In the genomic region with DNA sequence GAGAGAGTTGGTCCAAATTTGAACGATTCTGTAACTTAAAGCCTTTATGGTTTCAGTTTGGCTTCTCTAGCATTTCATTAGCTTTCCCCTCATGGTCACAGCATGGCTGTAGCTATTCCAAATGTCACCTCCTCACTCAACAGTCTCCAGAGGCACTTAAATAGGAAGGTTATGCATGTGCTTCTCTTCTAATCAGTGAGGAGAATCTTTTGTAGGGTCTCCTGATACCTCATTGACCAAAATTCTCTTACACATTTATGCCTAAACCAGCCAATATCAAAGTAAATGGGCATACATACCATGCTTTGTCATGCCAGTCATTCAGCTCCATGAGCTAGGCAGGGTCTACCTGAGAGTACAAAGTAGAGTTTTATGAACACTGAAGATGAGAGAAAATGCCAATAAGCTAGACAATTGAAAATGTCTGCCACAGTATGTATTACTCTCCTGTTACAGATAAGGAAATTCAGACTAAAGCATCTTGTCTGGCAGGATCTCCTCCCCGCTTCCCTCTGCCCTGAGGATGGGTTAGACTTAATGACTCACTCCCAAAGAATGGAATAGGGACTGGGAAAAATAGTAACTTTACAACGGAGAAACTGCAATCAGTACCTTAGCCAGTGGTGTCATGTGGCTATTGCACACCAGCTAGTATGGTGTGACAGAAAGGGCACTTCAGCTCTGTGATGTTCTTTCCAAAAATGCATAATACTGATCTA, we compare ENCODE assay signal across 14 cellular contexts. TPM values are rescaled to one million over a fixed set of nuclear protein-coding genes. Genes with fewer than 3 reads are reported as not detected.
A peak's percentile ranks its signal among the peaks of the same experiment; 100 is the strongest.
DNase-seq lines count a peak whose midpoint lies in the region; ATAC-seq and TF ChIP-seq lines count a peak whose summit lies in the region.
"Had no signal": no experiment of that assay in that cellular context is flagged by ENCODE, and none has a peak within 500 bp of the region (broad histone marks: within the 10 kb centered on the region; RNA-seq: fewer than 3 reads in every experiment).

No MANE protein-coding gene starts in this region.

- no peaks in the 10 kb centered on the region for H3K9me3 ChIP-seq in endodermal cell (ENCODE audit: control insufficient read depth, low read length)

- H3K27me3 Mint-ChIP-seq in endodermal cell (ENCODE audit: insufficient read depth), result no peaks in the 10 kb centered on the region
- H3K27me3 Mint-ChIP-seq in mesothelial cell of epicardium (ENCODE audit: low read depth), result no peaks in the 10 kb centered on the region

- no peaks in the 10 kb centered on the region for H3K36me3 ChIP-seq in endodermal cell (ENCODE audit: control insufficient read depth, insufficient read depth, low read length)

- peaks cover 4% of the 10 kb centered on the region for H3K4me1 ChIP-seq in endodermal cell (ENCODE audit: control insufficient read depth, insufficient read depth, low read length)

- peak; percentile 82 for DNase-seq in Caki2 (ENCODE audit: low read depth)
- peak; percentile 58 for DNase-seq in M059J (ENCODE audit: low read depth)
- DNase-seq in endodermal cell, result peak; percentile 59
- no peak for DNase-seq in mesothelial cell of epicardium (ENCODE audit: low spot score in 2 of 2, unreplicated experiment in 2 of 2)
- DNase-seq in central memory CD4-positive, alpha-beta T cell, result no peak
- no peak for DNase-seq in DMS79 treated with DMSO at 0.1 percent for 48 hours (lab: John Stamatoyannopoulos, UW)
- DNase-seq: activated CD4-positive, alpha-beta T cell treated with anti-CD3 and anti-CD28 coated beads, Interleukin-2, amount 50 U/mL, for 4 hours; activated naive CD4-positive, alpha-beta T cell treated with Interleukin-2 at 50 U/mL for 16 hours; HFFc6; naive B cell; NCI-H748 treated with DMSO at 0.1 percent for 48 hours; stimulated activated naive B cell treated with anti-CD40 and anti-IgM and Interleukin-4, amounts not matched to agents 10 μg/mL and 1 μg/mL and 100 μg/mL, for 72 hours had no signal

- peak overlapping the region; percentile 28 for H3K27ac Mint-ChIP-seq in endodermal cell
- H3K27ac Mint-ChIP-seq in mesothelial cell of epicardium, result peak overlapping the region; percentile 85
- H3K27ac Mint-ChIP-seq: HFFc6; naive B cell; stimulated activated naive B cell treated with anti-CD40 and anti-IgM and Interleukin-4, amounts not matched to agents 10 μg/mL and 1 μg/mL and 100 μg/mL, for 72 hours had no signal

- H3K9me3 Mint-ChIP-seq in endodermal cell (no peaks in the 10 kb centered on the region), mesothelial cell of epicardium (no peaks in the 10 kb centered on the region)
- H3K9me3 Mint-ChIP-seq: naive B cell; stimulated activated naive B cell treated with anti-CD40 and anti-IgM and Interleukin-4, amounts not matched to agents 10 μg/mL and 1 μg/mL and 100 μg/mL, for 72 hours had no signal

- in situ Hi-C loops in Caki2 (cut with HindIII; ENCODE audit: low pct_unique_long_range_greater_than_20kb, low sequenced_read_pairs), result loop anchor here (25.0 kb wide), 1 partner anchor 276 kb away; no protein-coding TSS in a partner anchor

- no peak for TF ChIP-seq CTCF in endodermal cell (conservative IDR thresholded peaks at IDR 0.05)
- no peak for TF ChIP-seq CTCF in mesothelial cell of epicardium (IDR thresholded peaks at IDR 0.05; ENCODE audit: unreplicated experiment)

- WGBS in endodermal cell (ENCODE audit: insufficient coverage in 1 of 2, insufficient read length in 1 of 2), 2 experiments, result 83% methylated on average over 2 to 3 of the region's 3 CpGs

- H3K4me3 Mint-ChIP-seq in endodermal cell (no peak overlapping the region), mesothelial cell of epicardium (no peak overlapping the region)
- H3K4me3 Mint-ChIP-seq: HFFc6; naive B cell; stimulated activated naive B cell treated with anti-CD40 and anti-IgM and Interleukin-4, amounts not matched to agents 10 μg/mL and 1 μg/mL and 100 μg/mL, for 72 hours had no signal

- H3K27me3 ChIP-seq in endodermal cell (ENCODE audit: control insufficient read depth, insufficient read depth, low read length, poor library complexity, severe bottlenecking), result no peaks in the 10 kb centered on the region

- no peak overlapping the region for H3K27ac ChIP-seq in endodermal cell (ENCODE audit: low read depth, low read length)

- H3K4me3 ChIP-seq in endodermal cell (ENCODE audit: low read length), result no peak overlapping the region

- ATAC-seq in GM21381 (IDR thresholded peaks at IDR 0.05; ENCODE audit: unreplicated experiment), result no peak
- ATAC-seq in HG03571 (IDR thresholded peaks at IDR 0.05; ENCODE audit: unreplicated experiment), result no peak
- ATAC-seq: stimulated activated naive B cell treated with anti-CD40 and anti-IgM and Interleukin-4, amounts not matched to agents 10 μg/mL and 1 μg/mL and 100 μg/mL, for 72 hours had no signal

- no peak overlapping the region for H3K9ac ChIP-seq in endodermal cell (ENCODE audit: extremely low read depth, low read length, poor library complexity, severe bottlenecking)

- H3K4me1 Mint-ChIP-seq in endodermal cell (peaks cover 26% of the 10 kb centered on the region), mesothelial cell of epicardium (peaks cover 48% of the 10 kb centered on the region)
- H3K4me1 Mint-ChIP-seq: naive B cell; stimulated activated naive B cell treated with anti-CD40 and anti-IgM and Interleukin-4, amounts not matched to agents 10 μg/mL and 1 μg/mL and 100 μg/mL, for 72 hours had no signal

- peaks cover 5% of the 10 kb centered on the region for H3K36me3 Mint-ChIP-seq in endodermal cell (ENCODE audit: low read depth)
- H3K36me3 Mint-ChIP-seq in mesothelial cell of epicardium, result peaks cover 2% of the 10 kb centered on the region
- H3K36me3 Mint-ChIP-seq: naive B cell; stimulated activated naive B cell treated with anti-CD40 and anti-IgM and Interleukin-4, amounts not matched to agents 10 μg/mL and 1 μg/mL and 100 μg/mL, for 72 hours had no signal

RNA-seq across cellular contexts. Expression of a gene that starts 15.4 kb away (rescaled TPM):
- total RNA-seq in Caki2 (2014; rRNA removed; shearing (Covaris generic); ENCODE audit: low replicate concordance), result 40.9 and 42.9 TPM in 2 replicates
- 0.34 TPM in 1 of 2 replicates, not detected in the other for total RNA-seq in M059J (2014; rRNA removed; shearing (Covaris generic))
- 100 to 1,000 TPM; 112 to 144 TPM for total RNA-seq in endodermal cell
- polyA plus RNA-seq in endodermal cell (2013, experiment 1 of 2), result 47.2 TPM
- 46.0 TPM for polyA plus RNA-seq in endodermal cell (2013, experiment 2 of 2)
- total RNA-seq in mesothelial cell of epicardium, result 98.0 to 102 TPM (median 98.4 TPM) in 3 replicates
- total RNA-seq: HFFc6 had no signal

Comparison
In these comparisons a context has a peak if more than half of its experiments do, and no peak if none do; other contexts are left out.
1. DNase-seq: peak in Caki2 (single experiment), M059J (single experiment) and endodermal cell (single experiment); none in mesothelial cell of epicardium (0 of 2), central memory CD4-positive, alpha-beta T cell (single experiment) and DMS79 treated with DMSO at 0.1 percent for 48 hours (single experiment).
2. RNA of a gene that starts 15.4 kb away (total RNA-seq): 112 to 144 TPM in endodermal cell, 98.0 to 102 TPM in mesothelial cell of epicardium and 40.9 to 42.9 TPM in Caki2; 0.34 TPM in M059J; every median in the first group is over 10 times any median in the second.